Comparison of ENCODE assay signal across 15 cellular contexts in genomic region chr10:103599907-103600306, GRCh38.
DNase-seq lines count a peak whose midpoint lies in the region; TF ChIP-seq lines count a peak whose summit lies in the region.
"Had no signal": no experiment of that assay in that cellular context is flagged by ENCODE, and none has a peak within 500 bp of the region (broad histone marks: within the 10 kb centered on the region; RNA-seq: fewer than 3 reads in every experiment).

No MANE protein-coding gene starts in this region.

- H3K27ac ChIP-seq in BLaER1, result peak overlapping the region; percentile 33; the same call in 1 of the 2 replicates
- H3K27ac ChIP-seq in stomach, result peak overlapping the region in 3 of 5 donors; percentile 38 to 68 (median 66)
- H3K27ac ChIP-seq in tibial nerve, result peak overlapping the region; percentile 15 to 75 (median 54)
- no peak overlapping the region for H3K27ac ChIP-seq in WERI-Rb-1
- H3K27ac ChIP-seq: C4-2B, HL-60 had no signal

- H3K27me3 Mint-ChIP-seq in endothelial cell (ENCODE audit: unreplicated experiment), result peaks cover 8% of the 10 kb centered on the region
- H3K27me3 Mint-ChIP-seq: B cell; CD4-positive, alpha-beta memory T cell had no signal

- no peak overlapping the region for H3K4me3 ChIP-seq in BLaER1
- no peak overlapping the region for H3K4me3 ChIP-seq in stomach
- no peak overlapping the region for H3K4me3 ChIP-seq in tibial nerve
- H3K4me3 ChIP-seq in WERI-Rb-1 (ENCODE audit: low read depth, low read length), result no peak overlapping the region
- no peak overlapping the region for H3K4me3 ChIP-seq in lower leg skin (ENCODE audit: low read depth, poor library complexity, severe bottlenecking)
- H3K4me3 ChIP-seq: GM23338 had no signal

- no peak for DNase-seq in endothelial cell (ENCODE audit: low spot score)
- DNase-seq in stomach, result no peak
- no peak for DNase-seq in tibial nerve (ENCODE audit: low spot score in 2 of 2)
- DNase-seq in WERI-Rb-1, result no peak
- no peak for DNase-seq in DMS79 treated with DMSO at 0.1 percent for 48 hours (lab: John Stamatoyannopoulos, UW)
- DNase-seq in NOMO-1 treated with DMSO at 0.1 percent for 48 hours (lab: John Stamatoyannopoulos, UW; ENCODE audit: unreplicated experiment), result no peak
- no peak for DNase-seq in lower leg skin (ENCODE audit: low spot score in 2 of 2)
- DNase-seq: ACHN; Caco-2; CD4-positive, alpha-beta memory T cell had no signal

- TF ChIP-seq POLR2A in stomach (IDR thresholded peaks at IDR 0.05) (no peak), tibial nerve (IDR thresholded peaks at IDR 0.05) (no peak), lower leg skin (IDR thresholded peaks at IDR 0.05) (no peak)

- H4K20me1 ChIP-seq in BLaER1, result peaks cover 66% of the 10 kb centered on the region

- H3K36me3 Mint-ChIP-seq in endothelial cell (ENCODE audit: low read depth, unreplicated experiment), result peaks cover 19% of the 10 kb centered on the region

- H3K4me3 Mint-ChIP-seq in endothelial cell (ENCODE audit: unreplicated experiment), result no peak overlapping the region
- H3K4me3 Mint-ChIP-seq: B cell; CD4-positive, alpha-beta memory T cell; GM23338 had no signal

- peaks cover 2% of the 10 kb centered on the region for H3K4me1 Mint-ChIP-seq in endothelial cell (ENCODE audit: unreplicated experiment)
- H3K4me1 Mint-ChIP-seq: B cell; CD4-positive, alpha-beta memory T cell had no signal

- intact Hi-C loops in stomach (cut with DNase I; ENCODE audit: low total_unique reads) (loop anchor here (5.0 kb wide), 1 partner anchor 87 kb away; no protein-coding TSS in a partner anchor), lower leg skin (cut with DNase I; ENCODE audit: low total_unique reads) (loop anchor here (10.0 kb wide), 2 partner anchors 265 to 285 kb away; no protein-coding TSS in a partner anchor)

- H3K27me3 ChIP-seq in BLaER1 (no peaks in the 10 kb centered on the region), stomach (no peaks in the 10 kb centered on the region), tibial nerve (no peaks in the 10 kb centered on the region), WERI-Rb-1 (ENCODE audit: insufficient read depth, low read depth, severe bottlenecking) (no peaks in the 10 kb centered on the region)

- TF ChIP-seq CTCF in endothelial cell (IDR thresholded peaks at IDR 0.05; ENCODE audit: unreplicated experiment) (no peak), stomach (IDR thresholded peaks at IDR 0.05) (no peak), tibial nerve (IDR thresholded peaks at IDR 0.05) (no peak), WERI-Rb-1 (IDR thresholded peaks at IDR 0.05; ENCODE audit: low read depth, low read length) (no peak), lower leg skin (IDR thresholded peaks at IDR 0.05) (no peak)

- H3K9me3 Mint-ChIP-seq in endothelial cell (ENCODE audit: unreplicated experiment), result no peaks in the 10 kb centered on the region
- H3K9me3 Mint-ChIP-seq: CD4-positive, alpha-beta memory T cell; GM23338 had no signal

- no peak overlapping the region for H3K9ac ChIP-seq in BLaER1

- no peaks in the 10 kb centered on the region for H3K9me3 ChIP-seq in BLaER1
- H3K9me3 ChIP-seq in stomach, result no peaks in the 10 kb centered on the region
- no peaks in the 10 kb centered on the region for H3K9me3 ChIP-seq in tibial nerve
- H3K9me3 ChIP-seq in WERI-Rb-1 (ENCODE audit: severe bottlenecking), result no peaks in the 10 kb centered on the region
- H3K9me3 ChIP-seq: Caco-2 had no signal

- 57 to 83% (median 71%) methylated on average over 6 of the region's 6 CpGs for WGBS in stomach, 5 donors
- WGBS in tibial nerve, 2 donors, result 57 to 58% methylated on average over 3 to 6 of the region's 6 CpGs
- WGBS in lower leg skin, 2 donors, result 73 to 83% methylated on average over 6 of the region's 6 CpGs

- peak overlapping the region; percentile 75 for H3K27ac Mint-ChIP-seq in endothelial cell (ENCODE audit: unreplicated experiment)
- H3K27ac Mint-ChIP-seq: B cell, GM23338 had no signal

- H3K36me3 ChIP-seq in BLaER1 (peaks cover 50% of the 10 kb centered on the region), stomach (peaks cover 11 to 36% (median 30%) of the 10 kb centered on the region in 4 donors), tibial nerve (peaks cover 0 to 56% (median 0%) of the 10 kb centered on the region in 3 donors), WERI-Rb-1 (no peaks in the 10 kb centered on the region)

- H3K4me1 ChIP-seq in BLaER1, result peaks cover 28% of the 10 kb centered on the region
- H3K4me1 ChIP-seq in stomach, result peaks cover 0 to 33% (median 18%) of the 10 kb centered on the region in 4 donors
- peaks cover 0 to 75% (median 12%) of the 10 kb centered on the region in 4 donors for H3K4me1 ChIP-seq in tibial nerve
- H3K4me1 ChIP-seq: Caco-2 had no signal

- TF ChIP-seq EP300 in stomach (IDR thresholded peaks at IDR 0.05) (no peak), tibial nerve (IDR thresholded peaks at IDR 0.05) (no peak)

- no peak overlapping the region for H3K4me2 ChIP-seq in BLaER1
- H3K4me2 ChIP-seq: GM23338 had no signal
